Comparison of ENCODE assay signal across 7 cellular contexts in the genomic region with DNA sequence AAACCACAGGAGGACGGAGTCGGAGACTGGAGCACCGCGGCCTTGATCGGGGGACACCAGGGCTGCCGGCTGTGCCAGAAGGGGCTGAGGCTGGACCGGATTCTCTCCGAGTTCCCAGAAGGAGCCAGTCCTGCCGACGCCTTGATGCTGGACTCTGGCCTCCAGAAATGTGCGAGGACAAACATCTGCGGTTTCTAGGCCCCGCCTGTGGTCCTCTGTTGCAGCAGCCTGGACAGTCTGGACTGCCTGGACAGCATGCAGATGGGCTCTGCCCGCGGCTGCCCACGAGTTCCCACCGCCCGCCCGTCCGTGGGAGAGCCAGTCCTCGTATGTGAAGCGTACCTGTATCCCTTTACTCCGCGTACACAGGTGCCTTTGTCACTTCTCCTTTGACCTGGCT. TPM values are rescaled to one million over a fixed set of nuclear protein-coding genes. Genes with fewer than 3 reads are reported as not detected.
"Had no signal": no experiment of that assay in that cellular context is flagged by ENCODE, and none has a peak within 500 bp of the region (broad histone marks: within the 10 kb centered on the region; RNA-seq: fewer than 3 reads in every experiment).

No MANE protein-coding gene starts in this region.

RNA-seq across cellular contexts. Expression of gene DNMT3L, which starts 55.5 kb away (rescaled TPM):
- total RNA-seq: HT-29, K562, M059J, Peyer's patch, SK-MEL-5 had no signal
- polyA plus RNA-seq: IgD-negative memory B cell, SK-N-SH had no signal
